ENCODE assay signal across 4 cellular contexts in genomic region chr16:341974-342336, GRCh38. TPM values are rescaled to one million over a fixed set of nuclear protein-coding genes. Genes with fewer than 3 reads are reported as not detected.
"Had no signal": no experiment of that assay in that cellular context is flagged by ENCODE, and none has a peak within 500 bp of the region (broad histone marks: within the 10 kb centered on the region; RNA-seq: fewer than 3 reads in every experiment).

No MANE protein-coding gene starts in this region.

RNA-seq across cellular contexts. Expression of gene PDIA2, which starts 59.0 kb away (rescaled TPM):
- total RNA-seq: activated naive CD4-positive, alpha-beta T cell treated with anti-CD3 and anti-CD28 coated beads, Interleukin-2, amount 50 U/mL, for 72 hours; kidney epithelial cell; T-helper 2 cell treated with Interferon-gamma antibody and Interleukin-4, amounts not matched to agents 100 ng/mL and 5 ng/mL, for 36 hours; vagina had no signal
